21 cellular contexts compared by ENCODE assay signal in genomic region chr4:110058677-110059076, GRCh38.
DNase-seq lines count a peak whose midpoint lies in the region; ATAC-seq and TF ChIP-seq lines count a peak whose summit lies in the region.
"Had no signal": no experiment of that assay in that cellular context is flagged by ENCODE, and none has a peak within 500 bp of the region (broad histone marks: within the 10 kb centered on the region; RNA-seq: fewer than 3 reads in every experiment).

No MANE protein-coding gene starts in this region.

- H3K36me3 Mint-ChIP-seq in CD4-positive, alpha-beta memory T cell, result no peaks in the 10 kb centered on the region
- peaks cover 13% of the 10 kb centered on the region for H3K36me3 Mint-ChIP-seq in activated CD8-positive, alpha-beta T cell treated with anti-CD3 and anti-CD28 coated beads, Interleukin-2, amount 10 ng/mL, durations not matched to agents 7 days and 5 days (ENCODE audit: low read depth)
- H3K36me3 Mint-ChIP-seq: activated naive CD4-positive, alpha-beta T cell treated with anti-CD3 and anti-CD28 coated beads, Interleukin-2, amount 50 U/mL, for 72 hours had no signal

- ATAC-seq in activated CD8-positive, alpha-beta T cell treated with anti-CD3 and anti-CD28 coated beads, Interleukin-2, amount 10 ng/mL, durations not matched to agents 7 days and 5 days, result no peak
- ATAC-seq in foreskin keratinocyte, result peak; percentile 62
- ATAC-seq in GM21723 (IDR thresholded peaks at IDR 0.05; ENCODE audit: unreplicated experiment), result no peak

- POLR2A ChIA-PET in CD4-positive, alpha-beta memory T cell (lab: Charles Lee; ENCODE audit: partially characterized antibody), result interaction anchor here (1.7 kb wide), 1 partner anchor 138 kb away, joined by 10 read pairs; no protein-coding TSS in a partner anchor
- POLR2A ChIA-PET in activated CD8-positive, alpha-beta T cell treated with anti-CD3 and anti-CD28 coated beads, Interleukin-2, amount 10 ng/mL, durations not matched to agents 7 days and 5 days (lab: Charles Lee), result interaction anchor here (0.7 to 1.0 kb wide), 2 partner anchors 33 to 139 kb away, joined by 3 read pairs; partner anchors contain the start of gene ELOVL6

- H3K27me3 ChIP-seq in CD4-positive, alpha-beta memory T cell (ENCODE audit: insufficient read depth, low read length), result no peaks in the 10 kb centered on the region
- no peaks in the 10 kb centered on the region for H3K27me3 ChIP-seq in foreskin keratinocyte
- H3K27me3 ChIP-seq: spleen, stomach had no signal

- no peaks in the 10 kb centered on the region for H3K9me3 Mint-ChIP-seq in CD4-positive, alpha-beta memory T cell
- H3K9me3 Mint-ChIP-seq in activated CD8-positive, alpha-beta T cell treated with anti-CD3 and anti-CD28 coated beads, Interleukin-2, amount 10 ng/mL, durations not matched to agents 7 days and 5 days (ENCODE audit: insufficient read depth), result no peaks in the 10 kb centered on the region
- H3K9me3 Mint-ChIP-seq: activated naive CD4-positive, alpha-beta T cell treated with anti-CD3 and anti-CD28 coated beads, Interleukin-2, amount 50 U/mL, for 72 hours; endodermal cell had no signal

- CTCF ChIA-PET in CD4-positive, alpha-beta memory T cell (lab: Charles Lee; ENCODE audit: partially characterized antibody), result interaction anchor here (0.7 to 3.2 kb wide), 4 partner anchors 8 to 153 kb away, joined by 3 to 26 read pairs (median 8); no protein-coding TSS in a partner anchor
- CTCF ChIA-PET in activated CD8-positive, alpha-beta T cell treated with anti-CD3 and anti-CD28 coated beads, Interleukin-2, amount 10 ng/mL, durations not matched to agents 7 days and 5 days (lab: Charles Lee), result interaction anchor here (0.9 to 2.6 kb wide), 3 partner anchors 10 to 161 kb away, joined by 3 to 15 read pairs (median 3); no protein-coding TSS in a partner anchor

- peaks cover 28 to 44% (median 36%) of the 10 kb centered on the region in 4 donors for H3K4me1 Mint-ChIP-seq in CD4-positive, alpha-beta memory T cell
- peaks cover 62% of the 10 kb centered on the region for H3K4me1 Mint-ChIP-seq in activated CD8-positive, alpha-beta T cell treated with anti-CD3 and anti-CD28 coated beads, Interleukin-2, amount 10 ng/mL, durations not matched to agents 7 days and 5 days (ENCODE audit: low read depth)

- TF ChIP-seq CTCF in foreskin keratinocyte (conservative IDR thresholded peaks at IDR 0.05), result no peak

- peak overlapping the region in 1 of 2 donors; percentile 38 for H3K4me3 ChIP-seq in CD4-positive, alpha-beta memory T cell (ENCODE audit: low read length in 2 of 2)
- H3K4me3 ChIP-seq: stomach had no signal

- H3K9me3 ChIP-seq in CD4-positive, alpha-beta memory T cell (ENCODE audit: control insufficient read depth in 1 of 2, low read length in 2 of 2), result no peaks in the 10 kb centered on the region
- H3K9me3 ChIP-seq: spleen, stomach had no signal

- no peaks in the 10 kb centered on the region for H3K27me3 Mint-ChIP-seq in CD4-positive, alpha-beta memory T cell
- H3K27me3 Mint-ChIP-seq in activated CD8-positive, alpha-beta T cell treated with anti-CD3 and anti-CD28 coated beads, Interleukin-2, amount 10 ng/mL, durations not matched to agents 7 days and 5 days (ENCODE audit: low read depth), result no peaks in the 10 kb centered on the region

- DNase-seq in CD4-positive, alpha-beta memory T cell, result no peak
- peak; percentile 21 for DNase-seq in DMS53 treated with DMSO at 0.1 percent for 48 hours (lab: John Stamatoyannopoulos, UW; ENCODE audit: unreplicated experiment)
- DNase-seq in activated CD8-positive, alpha-beta T cell treated with anti-CD3 and anti-CD28 coated beads, Interleukin-2, amount 10 ng/mL, durations not matched to agents 7 days and 5 days, result no peak
- DNase-seq in foreskin keratinocyte, result peak in 1 of 2 donors; percentile 16
- no peak for DNase-seq in DMS153 treated with DMSO at 0.1 percent for 48 hours (lab: John Stamatoyannopoulos, UW; ENCODE audit: unreplicated experiment)
- DNase-seq in Ammon's horn (ENCODE audit: low spot score), result no peak
- no peak for DNase-seq in activated effector memory CD4-positive, alpha-beta T cell treated with Interleukin-2 at 50 U/mL for 16 hours
- DNase-seq: activated CD4-positive, alpha-beta T cell treated with anti-CD3 and anti-CD28 coated beads for 48 hours; DMS79; endodermal cell; glutamatergic neuron; KG1; mesenchymal stem cell; NCI-H2029; SIG-M5; spleen; stimulated activated CD4-positive, alpha-beta T cell treated with anti-CD3 and anti-CD28 coated beads, Interleukin-4, amount 100 ng/mL, for 24 hours; stomach; trophoblast cell had no signal

- H3K4me1 ChIP-seq in CD4-positive, alpha-beta memory T cell (ENCODE audit: insufficient read depth, low read length), result peaks cover 28% of the 10 kb centered on the region
- peaks cover 7% of the 10 kb centered on the region for H3K4me1 ChIP-seq in foreskin keratinocyte

- intact Hi-C loops in CD4-positive, alpha-beta memory T cell (cut with micrococcal nuclease), result no loop called here

- peak overlapping the region in 5 of 7 donors; percentile 32 to 91 (median 54) for H3K27ac Mint-ChIP-seq in CD4-positive, alpha-beta memory T cell
- peak overlapping the region; percentile 85 for H3K27ac Mint-ChIP-seq in activated CD8-positive, alpha-beta T cell treated with anti-CD3 and anti-CD28 coated beads, Interleukin-2, amount 10 ng/mL, durations not matched to agents 7 days and 5 days
- H3K27ac Mint-ChIP-seq: activated naive CD4-positive, alpha-beta T cell treated with anti-CD3 and anti-CD28 coated beads, Interleukin-2, amount 50 U/mL, for 72 hours; endodermal cell had no signal

- peak overlapping the region in 4 of 8 donors; percentile 79 to 81 (median 80) for H3K4me3 Mint-ChIP-seq in CD4-positive, alpha-beta memory T cell
- H3K4me3 Mint-ChIP-seq in activated CD8-positive, alpha-beta T cell treated with anti-CD3 and anti-CD28 coated beads, Interleukin-2, amount 10 ng/mL, durations not matched to agents 7 days and 5 days, result peak overlapping the region; percentile 40
- H3K4me3 Mint-ChIP-seq: endodermal cell had no signal

- no peaks in the 10 kb centered on the region for H3K36me3 ChIP-seq in CD4-positive, alpha-beta memory T cell (ENCODE audit: insufficient read depth, low read length)
- H3K36me3 ChIP-seq: spleen, stomach had no signal

- H3K27ac ChIP-seq in CD4-positive, alpha-beta memory T cell (ENCODE audit: low read depth, low read length), result no peak overlapping the region
- H3K27ac ChIP-seq in foreskin keratinocyte, result no peak overlapping the region
